ENCODE assay signal across 17 cellular contexts in the genomic region with DNA sequence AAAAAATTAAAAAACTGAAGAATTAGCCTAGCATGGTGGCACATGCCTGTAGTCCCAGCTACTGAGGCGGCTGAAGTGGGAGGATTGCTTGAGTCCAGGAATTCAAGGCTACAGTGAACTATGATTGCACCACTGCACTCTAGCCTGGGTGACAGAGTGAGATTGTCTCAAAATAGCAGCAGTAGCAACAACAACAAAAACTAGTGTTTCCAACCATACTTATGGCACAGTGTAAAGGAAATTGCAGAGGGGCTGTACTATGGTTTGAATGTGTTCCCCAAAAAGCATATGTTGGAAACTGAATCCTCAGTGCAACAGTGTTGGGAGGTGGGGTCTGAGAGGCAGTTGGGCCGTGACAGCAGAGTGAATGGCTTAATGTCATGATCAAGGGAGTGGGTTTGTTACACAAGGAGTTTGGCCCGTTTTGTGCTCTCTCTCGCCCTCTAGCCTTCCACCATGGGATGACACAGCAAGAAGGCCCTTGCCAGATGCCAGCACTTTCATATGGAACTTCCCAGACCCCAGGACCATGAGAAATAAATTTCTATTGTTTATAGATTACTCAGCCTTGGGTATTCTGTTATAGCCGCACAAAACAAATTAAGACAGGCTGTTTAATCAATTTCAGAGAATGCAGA.
DNase-seq lines count a peak whose midpoint lies in the region; ATAC-seq, FAIRE-seq and TF ChIP-seq lines count a peak whose summit lies in the region.
"Had no signal": no experiment of that assay in that cellular context is flagged by ENCODE, and none has a peak within 500 bp of the region (broad histone marks: within the 10 kb centered on the region; RNA-seq: fewer than 3 reads in every experiment).

No MANE protein-coding gene starts in this region.

- H3K36me3 ChIP-seq in IMR-90 (ENCODE audit: control insufficient read depth, insufficient read depth, low read length) = no peaks in the 10 kb centered on the region
- no peaks in the 10 kb centered on the region for H3K36me3 ChIP-seq in spleen
- H3K36me3 ChIP-seq in pancreas = no peaks in the 10 kb centered on the region
- H3K36me3 ChIP-seq: prostate gland had no signal

- no peak overlapping the region; the same call in 1 of the 2 replicates for H3K18ac ChIP-seq in IMR-90 (ENCODE audit: low read depth, low read length)

- no peak overlapping the region for H3K23ac ChIP-seq in IMR-90 (ENCODE audit: low read depth, low read length)

- no CpG with 5 or more reads among the region's 5 CpGs for WGBS in IMR-90 (ENCODE audit: extremely low coverage in 2 of 2, insufficient read length in 1 of 2), 2 experiments
- WGBS in spleen, 5 donors = 67 to 81% (median 74%) methylated on average over 5 of the region's 5 CpGs
- 65 to 71% methylated on average over 5 of the region's 5 CpGs for WGBS in pancreas, 2 donors

- H4K20me1 ChIP-seq in IMR-90 (ENCODE audit: insufficient read depth, low read length) = no peaks in the 10 kb centered on the region

- H4K5ac ChIP-seq in IMR-90 (ENCODE audit: low read depth, low read length) = no peak overlapping the region

- no peak for TF ChIP-seq POLR2A in IMR-90 (IDR thresholded peaks at IDR 0.05; ENCODE audit: low read depth, low read length)
- no peak for TF ChIP-seq POLR2A in spleen (IDR thresholded peaks at IDR 0.05)

- H3K79me1 ChIP-seq in IMR-90 (ENCODE audit: low read depth in 1 of 2, low read length in 2 of 2) = no peaks in the 10 kb centered on the region

- H3K27me3 ChIP-seq in IMR-90 (ENCODE audit: control insufficient read depth, insufficient read depth, low read length) = peaks cover 10% of the 10 kb centered on the region; the same call in 1 of the 2 replicates
- peaks cover 0 to 20% (median 0%) of the 10 kb centered on the region in 7 donors for H3K27me3 ChIP-seq in spleen (replicated peaks in 1 of 7)
- H3K27me3 ChIP-seq in pancreas = no peaks in the 10 kb centered on the region

- TF ChIP-seq RAD21 in IMR-90 (IDR thresholded peaks at IDR 0.05; ENCODE audit: low read length) = no peak

- H3K4me3 ChIP-seq in IMR-90 (ENCODE audit: insufficient read depth, low read depth, low read length) (no peak overlapping the region), spleen (no peak overlapping the region), pancreas (no peak overlapping the region)
- H3K4me3 ChIP-seq: prostate gland had no signal

- BruUV-seq in IMR-90 (replicated peaks; lab: Mats Ljungman, UMichigan) = no TSS peak

- H3K27me3 Mint-ChIP-seq in activated CD4-positive, alpha-beta memory T cell treated with anti-CD3 and anti-CD28 coated beads, Interleukin-2, amount 10 ng/mL, durations not matched to agents 7 days and 5 days = peaks cover 2% of the 10 kb centered on the region
- H3K27me3 Mint-ChIP-seq in neural crest cell (ENCODE audit: low read depth) = no peaks in the 10 kb centered on the region

- H4K91ac ChIP-seq in IMR-90 (ENCODE audit: insufficient read depth, low read depth, low read length) = no peak overlapping the region

- H3K9me3 Mint-ChIP-seq in activated CD4-positive, alpha-beta memory T cell treated with anti-CD3 and anti-CD28 coated beads, Interleukin-2, amount 10 ng/mL, durations not matched to agents 7 days and 5 days = no peaks in the 10 kb centered on the region
- peaks cover 3% of the 10 kb centered on the region for H3K9me3 Mint-ChIP-seq in neural crest cell
- H3K9me3 Mint-ChIP-seq: memory B cell had no signal

- H3K4me2 ChIP-seq in IMR-90 (ENCODE audit: low read depth, low read length) = no peak overlapping the region

- in situ Hi-C loops in IMR-90 (cut with MboI; ENCODE audit: low sequenced_read_pairs) = no loop called here

- CTCF ChIA-PET in IMR-90 (lab: Yijun Ruan, JAX) = no interaction called here
- CTCF ChIA-PET in activated CD4-positive, alpha-beta memory T cell treated with anti-CD3 and anti-CD28 coated beads, Interleukin-2, amount 10 ng/mL, durations not matched to agents 7 days and 5 days (lab: Charles Lee) = interaction anchor here (1.2 kb wide), 1 partner anchor 21 kb away, joined by 3 read pairs; no protein-coding TSS in a partner anchor

- H3K9me1 ChIP-seq in IMR-90 (ENCODE audit: insufficient read depth, low read length) = no peaks in the 10 kb centered on the region

- H3K9ac ChIP-seq in IMR-90 (ENCODE audit: low read depth, low read length) = no peak overlapping the region

- dilution Hi-C loops in IMR-90 (cut with HindIII; ENCODE audit: low sequenced_read_pairs, unreplicated experiment) = no loop called here

- H3K4me1 ChIP-seq in IMR-90 (ENCODE audit: control insufficient read depth, insufficient read depth, low read length) (no peaks in the 10 kb centered on the region; the same call in 1 of the 2 replicates), spleen (peaks cover 0 to 15% (median 13%) of the 10 kb centered on the region in 6 donors), pancreas (no peaks in the 10 kb centered on the region)
- H3K4me1 ChIP-seq: prostate gland had no signal

- H3K56ac ChIP-seq in IMR-90 (ENCODE audit: extremely low read depth, insufficient read depth, low read length) = no peak overlapping the region

- DNase-seq in NOMO-1 treated with DMSO at 0.1 percent for 48 hours (lab: John Stamatoyannopoulos, UW; ENCODE audit: unreplicated experiment) = peak; percentile 7
- no peak for DNase-seq in NOMO-1 treated with dmso at 0.1 percent for 144 hours (lab: John Stamatoyannopoulos, UW; ENCODE audit: unreplicated experiment)
- no peak for DNase-seq in IMR-90
- DNase-seq in activated CD4-positive, alpha-beta memory T cell treated with anti-CD3 and anti-CD28 coated beads, Interleukin-2, amount 10 ng/mL, durations not matched to agents 7 days and 5 days = peak; percentile 50
- no peak for DNase-seq in neural crest cell (ENCODE audit: low read depth, low spot score)
- no peak for DNase-seq in NCI-H2171 (lab: John Stamatoyannopoulos, UW)
- no peak for DNase-seq in spleen
- no peak for DNase-seq in pancreas
- DNase-seq: ACHN; activated CD4-positive, alpha-beta T cell treated with anti-CD3 and anti-CD28 coated beads, Interleukin-2, amount 50 U/mL, for 4 hours; effector CD4-positive, alpha-beta T cell; HCEC 1CT; hypothalamus; NCI-H510A treated with DMSO at 0.1 percent for 48 hours; stimulated activated CD4-positive, alpha-beta T cell treated with anti-CD3 and anti-CD28 coated beads, Interleukin-4, amount 100 ng/mL, for 4 hours had no signal

- H3K14ac ChIP-seq in IMR-90 (replicated peaks; ENCODE audit: low read depth, low read length) = no peak overlapping the region

- no peak for FAIRE-seq in pancreas (lab: Jason Lieb, UNC)

- POLR2A ChIA-PET in IMR-90 (lab: Charles Lee; ENCODE audit: unreplicated experiment) = no interaction called here
- POLR2A ChIA-PET in activated CD4-positive, alpha-beta memory T cell treated with anti-CD3 and anti-CD28 coated beads, Interleukin-2, amount 10 ng/mL, durations not matched to agents 7 days and 5 days (lab: Charles Lee) = no interaction called here

- H3K36me3 Mint-ChIP-seq in activated CD4-positive, alpha-beta memory T cell treated with anti-CD3 and anti-CD28 coated beads, Interleukin-2, amount 10 ng/mL, durations not matched to agents 7 days and 5 days (ENCODE audit: low read depth) = no peaks in the 10 kb centered on the region
- no peaks in the 10 kb centered on the region for H3K36me3 Mint-ChIP-seq in neural crest cell (ENCODE audit: low read depth)
- H3K36me3 Mint-ChIP-seq: memory B cell had no signal

- no peaks in the 10 kb centered on the region for H3K4me1 Mint-ChIP-seq in activated CD4-positive, alpha-beta memory T cell treated with anti-CD3 and anti-CD28 coated beads, Interleukin-2, amount 10 ng/mL, durations not matched to agents 7 days and 5 days
- H3K4me1 Mint-ChIP-seq in neural crest cell = no peaks in the 10 kb centered on the region

- no peak overlapping the region for H2BK20ac ChIP-seq in IMR-90 (ENCODE audit: low read depth, low read length)

- H3K27ac ChIP-seq in IMR-90 (ENCODE audit: insufficient read depth, low read length) (no peak overlapping the region), spleen (no peak overlapping the region), pancreas (no peak overlapping the region)
- H3K27ac ChIP-seq: prostate gland had no signal

- no peak overlapping the region for H3K4ac ChIP-seq in IMR-90 (ENCODE audit: low read depth, low read length)

- TF ChIP-seq CTCF in IMR-90 (conservative IDR thresholded peaks at IDR 0.05; ENCODE audit: low read depth, low read length) (no peak), neural crest cell (conservative IDR thresholded peaks at IDR 0.05) (peak; percentile 35), spleen (IDR thresholded peaks at IDR 0.05 in 8 of 11, conservative IDR thresholded peaks at IDR 0.05 in 3 of 11) (peak in 3 of 11 experiments; percentile 11 to 25 (median 18)), pancreas (IDR thresholded peaks at IDR 0.05) (no peak)

- no peak overlapping the region for H2BK120ac ChIP-seq in IMR-90 (ENCODE audit: low read depth, low read length)

- peak overlapping the region; percentile 3 for H2AK9ac ChIP-seq in IMR-90 (replicated peaks; ENCODE audit: low read depth, low read length, poor library complexity)

- intact Hi-C loops in IMR-90 (cut with micrococcal nuclease) = no loop called here
- intact Hi-C loops in spleen (cut with DNase I; ENCODE audit: low total_unique reads) = no loop called here
- intact Hi-C loops in pancreas (cut with DNase I) = no loop called here

- ATAC-seq in IMR-90 (ENCODE audit: low read depth) (peak; percentile 36), pancreas (no peak)

- H2AFZ ChIP-seq in IMR-90 (replicated peaks; ENCODE audit: low read length, poor library complexity) = no peak overlapping the region

- H3K9me3 ChIP-seq in IMR-90 (ENCODE audit: control insufficient read depth, insufficient read depth, low read length) (peaks cover 2% of the 10 kb centered on the region; the same call in 1 of the 2 replicates), spleen (no peaks in the 10 kb centered on the region), pancreas (no peaks in the 10 kb centered on the region)
- H3K9me3 ChIP-seq: prostate gland had no signal

- H2BK15ac ChIP-seq in IMR-90 (ENCODE audit: low read depth, low read length) = no peak overlapping the region

- H4K8ac ChIP-seq in IMR-90 (ENCODE audit: low read depth in 2 of 2, low read length in 2 of 2) = no peak overlapping the region

- no peak overlapping the region for H2AK5ac ChIP-seq in IMR-90 (ENCODE audit: low read depth, low read length)

- no peak overlapping the region for H3K4me3 Mint-ChIP-seq in activated CD4-positive, alpha-beta memory T cell treated with anti-CD3 and anti-CD28 coated beads, Interleukin-2, amount 10 ng/mL, durations not matched to agents 7 days and 5 days
- H3K4me3 Mint-ChIP-seq in neural crest cell = no peak overlapping the region
- H3K4me3 Mint-ChIP-seq: memory B cell had no signal

- H2BK5ac ChIP-seq in IMR-90 (ENCODE audit: low read depth, low read length, poor library complexity, severe bottlenecking) = no peak overlapping the region

- H3K27ac Mint-ChIP-seq in activated CD4-positive, alpha-beta memory T cell treated with anti-CD3 and anti-CD28 coated beads, Interleukin-2, amount 10 ng/mL, durations not matched to agents 7 days and 5 days = no peak overlapping the region
- H3K27ac Mint-ChIP-seq in neural crest cell (ENCODE audit: unreplicated experiment) = no peak overlapping the region
- H3K27ac Mint-ChIP-seq: memory B cell had no signal

Comparison
In these comparisons a context has a peak if more than half of its experiments do, and no peak if none do; other contexts are left out.
1. DNase-seq: peak in NOMO-1 treated with DMSO at 0.1 percent for 48 hours (single experiment) and activated CD4-positive, alpha-beta memory T cell treated with anti-CD3 and anti-CD28 coated beads, Interleukin-2, amount 10 ng/mL, durations not matched to agents 7 days and 5 days (single experiment); none in NOMO-1 treated with dmso at 0.1 percent for 144 hours (single experiment), IMR-90 (single experiment), neural crest cell (single experiment), NCI-H2171 (single experiment), spleen (single experiment) and pancreas (0 of 6).